ENCODE assay signal across 23 cellular contexts in the genomic region with DNA sequence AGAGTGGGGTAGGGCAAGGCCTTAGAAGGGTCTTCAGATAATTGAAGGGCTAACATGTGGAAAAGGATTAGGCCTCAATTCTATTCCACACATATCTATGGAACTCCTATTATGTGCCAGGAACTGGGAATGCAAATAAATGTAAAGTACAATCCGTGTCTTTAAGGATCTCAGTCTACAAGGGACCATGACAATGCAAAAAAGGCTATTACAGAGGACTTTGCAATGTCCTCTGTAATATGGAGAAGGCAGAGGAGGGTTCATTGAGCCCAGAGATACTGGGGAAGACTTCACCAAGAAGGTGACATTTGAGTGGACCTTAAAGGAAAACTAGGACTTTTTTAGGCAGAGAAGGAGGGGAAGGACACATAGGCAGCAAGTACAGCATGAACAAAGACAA. TPM values are rescaled to one million over a fixed set of nuclear protein-coding genes. Genes with fewer than 3 reads are reported as not detected.
DNase-seq lines count a peak whose midpoint lies in the region; ATAC-seq, FAIRE-seq and TF ChIP-seq lines count a peak whose summit lies in the region.
"Had no signal": no experiment of that assay in that cellular context is flagged by ENCODE, and none has a peak within 500 bp of the region (broad histone marks: within the 10 kb centered on the region; RNA-seq: fewer than 3 reads in every experiment).

No MANE protein-coding gene starts in this region.

- no peak for TF ChIP-seq CTCF in HepG2 (CRISPR knock-in tag; IDR thresholded peaks at IDR 0.05)
- no peak for TF ChIP-seq CTCF in right lobe of liver (IDR thresholded peaks at IDR 0.05)
- TF ChIP-seq CTCF in hepatocyte (IDR thresholded peaks at IDR 0.05; ENCODE audit: poor library complexity), result no peak

- no peaks in the 10 kb centered on the region for H4K20me1 ChIP-seq in HepG2 (ENCODE audit: insufficient read depth, low read length)
- no peaks in the 10 kb centered on the region for H4K20me1 ChIP-seq in hepatocyte (ENCODE audit: insufficient read depth, poor library complexity, severe bottlenecking)

- H3K27me3 ChIP-seq in HepG2 (ENCODE audit: control insufficient read depth in 1 of 2, insufficient read depth in 2 of 2, low read length in 2 of 2), result no peaks in the 10 kb centered on the region
- H3K27me3 ChIP-seq in right lobe of liver, result no peaks in the 10 kb centered on the region
- no peaks in the 10 kb centered on the region for H3K27me3 ChIP-seq in hepatocyte

- POLR2A ChIA-PET in HepG2 (lab: Yijun Ruan, JAX), result no interaction called here

- H3K9me2 ChIP-seq in hepatocyte (replicated peaks; ENCODE audit: insufficient read depth), result no peaks in the 10 kb centered on the region
- H3K9me2 ChIP-seq: SK-N-SH had no signal

- ATAC-seq in HepG2 (no peak), right lobe of liver (no peak), GM19351 (IDR thresholded peaks at IDR 0.05; ENCODE audit: unreplicated experiment) (no peak), HG03159 (IDR thresholded peaks at IDR 0.05; ENCODE audit: unreplicated experiment) (no peak), GM21786 (IDR thresholded peaks at IDR 0.05; ENCODE audit: unreplicated experiment) (no peak)
- ATAC-seq: GM12878, PC-3 had no signal

- no peak for TF ChIP-seq POLR2A in HepG2 (IDR thresholded peaks at IDR 0.05; ENCODE audit: insufficient read depth in 1 of 2, low read depth in 2 of 2, low read length in 2 of 2)
- no peak for TF ChIP-seq POLR2A in right lobe of liver (IDR thresholded peaks at IDR 0.05)

- no peaks in the 10 kb centered on the region for H3K79me2 ChIP-seq in HepG2 (ENCODE audit: insufficient read depth, low read length)
- H3K79me2 ChIP-seq in hepatocyte, result peaks cover 10% of the 10 kb centered on the region

- H2AFZ ChIP-seq in HepG2 (ENCODE audit: low read length) (no peak overlapping the region), hepatocyte (no peak overlapping the region)

- DNase-seq in HepG2 (ENCODE audit: low spot score) (no peak), right lobe of liver (no peak), NCI-H526 treated with DMSO at 0.1 percent for 48 hours (lab: John Stamatoyannopoulos, UW) (peak; percentile 30), hepatocyte (ENCODE audit: low spot score) (no peak), hippocampal formation (lab: John Stamatoyannopoulos, UW) (no peak)
- DNase-seq: 8988T; CD4-positive, alpha-beta T cell; KBM-7; NCI-H1417 treated with DMSO at 0.1 percent for 48 hours; NCI-H1694 treated with DMSO at 0.1 percent for 48 hours; NCI-H2081; NCI-H2227 treated with DMSO at 0.1 percent for 48 hours; NCI-H510A; NCI-H748 treated with DMSO at 0.1 percent for 48 hours; PC-3; SK-N-SH; SW 1271 had no signal

- FAIRE-seq in HepG2 (lab: Jason Lieb, UNC), result no peak
- FAIRE-seq: G401.6, GM12878, H54 had no signal

- CTCF ChIA-PET in HepG2 (lab: Yijun Ruan, JAX; ENCODE audit: low intra/inter-chr PET ratio, low total read pairs), result no interaction called here

- H3K27ac ChIP-seq in HepG2 (ENCODE audit: extremely low read length, insufficient read depth, low read length), result no peak overlapping the region
- no peak overlapping the region for H3K27ac ChIP-seq in right lobe of liver
- peak overlapping the region; percentile 42 for H3K27ac ChIP-seq in hepatocyte

- 29% methylated on average over 1 of the region's 1 CpG for whole genome bisulfite sequencing in HepG2 (ENCODE audit: low lambda C conversion rate)
- 100% methylated on average over 1 of the region's 1 CpG for WGBS in right lobe of liver (ENCODE audit: insufficient coverage, low coverage, low lambda C conversion rate, missing lambda C conversion rate)
- WGBS in hepatocyte (ENCODE audit: low lambda C conversion rate, missing lambda C conversion rate), result 81% methylated on average over 1 of the region's 1 CpG

- TF ChIP-seq EP300 in HepG2 (IDR thresholded peaks at IDR 0.05; ENCODE audit: low read depth in 2 of 2, low read length in 2 of 2), result no peak
- no peak for TF ChIP-seq EP300 in HepG2 (CRISPR knock-in tag; IDR thresholded peaks at IDR 0.05; ENCODE audit: borderline replicate concordance)

- intact Hi-C loops in HepG2 (cut with micrococcal nuclease; ENCODE audit: unreplicated experiment) (loop anchor here (10.0 kb wide), 1 partner anchor 92 kb away; no protein-coding TSS in a partner anchor), right lobe of liver (cut with DNase I) (no loop called here)

- in situ Hi-C loops in HepG2 (cut with HindIII; ENCODE audit: extremely low pct_ligation_motif_present, low pct_unique_long_range_greater_than_20kb), result no loop called here

- H3K36me3 ChIP-seq in HepG2 (replicated peaks in 1 of 2; ENCODE audit: control insufficient read depth in 1 of 2, insufficient read depth in 2 of 2, low read length in 2 of 2), result no peaks in the 10 kb centered on the region
- H3K36me3 ChIP-seq in right lobe of liver, result no peaks in the 10 kb centered on the region
- H3K36me3 ChIP-seq in hepatocyte (replicated peaks; ENCODE audit: insufficient read depth, low read depth), result no peaks in the 10 kb centered on the region

- no peak for TF ChIP-seq RAD21 in HepG2 (CRISPR knock-in tag; IDR thresholded peaks at IDR 0.05)

- H3K9me3 ChIP-seq in HepG2 (ENCODE audit: low read length) (no peaks in the 10 kb centered on the region), right lobe of liver (no peaks in the 10 kb centered on the region), hepatocyte (ENCODE audit: low read depth) (no peaks in the 10 kb centered on the region)
- H3K9me3 ChIP-seq: SK-N-SH had no signal

- no peak overlapping the region for H3K4me3 ChIP-seq in HepG2 (replicated peaks in 1 of 3; ENCODE audit: insufficient read depth in 1 of 3, low read depth in 2 of 3, low read length in 3 of 3)
- H3K4me3 ChIP-seq in right lobe of liver, result no peak overlapping the region
- no peak overlapping the region for H3K4me3 ChIP-seq in hepatocyte
- H3K4me3 ChIP-seq: GM12878 had no signal

- H3K4me2 ChIP-seq in HepG2 (ENCODE audit: low read depth, low read length), result no peak overlapping the region
- no peak overlapping the region for H3K4me2 ChIP-seq in hepatocyte

- peaks cover 43% of the 10 kb centered on the region for H3K4me1 ChIP-seq in HepG2 (ENCODE audit: insufficient read depth, low read length)
- peaks cover 0 to 3% (median 0%) of the 10 kb centered on the region in 4 donors for H3K4me1 ChIP-seq in right lobe of liver
- H3K4me1 ChIP-seq in hepatocyte (ENCODE audit: insufficient read depth), result peaks cover 32% of the 10 kb centered on the region

- no TSS peak for BruUV-seq in HepG2 (replicated peaks; lab: Mats Ljungman, UMichigan)

- H3K9ac ChIP-seq in HepG2 (ENCODE audit: insufficient read depth, low read depth, low read length), result no peak overlapping the region
- H3K9ac ChIP-seq: SK-N-SH had no signal

TF ChIP-seq in HepG2, 621 proteins besides CTCF, POLR2A, EP300 and RAD21:
- TF ChIP-seq ZNF253 (CRISPR knock-in tag; IDR thresholded peaks at IDR 0.05; ENCODE audit: borderline replicate concordance) (no peak), NFE2L2 (IDR thresholded peaks at IDR 0.05; ENCODE audit: low read length) (peak; percentile 80; the same call in 1 of the 2 replicates), ISX (CRISPR knock-in tag; conservative IDR thresholded peaks at IDR 0.05) (no peak), MAFK (conservative IDR thresholded peaks at IDR 0.05 in 1 of 2, IDR thresholded peaks at IDR 0.05 in 1 of 2; ENCODE audit: low read length in 2 of 2) (peak in 1 of 2 experiments; percentile 28; a peak in 1 of 4 replicates)

RNA-seq across cellular contexts. Expression of gene SCMH1, which starts 4.5 kb away (rescaled TPM):
- 35.5 and 41.8 TPM in 2 replicates for total RNA-seq in HepG2 (2016; rRNA removed; fragmentation: Illumina TruSeq; extraction: Trizol)
- 51.7 and 53.7 TPM in 2 replicates for total RNA-seq in HepG2 (2016; cell fraction: cytosol; rRNA removed; fragmentation: Illumina TruSeq; extraction: Trizol; ENCODE audit: low read depth)
- 31.9 and 37.4 TPM in 2 replicates for total RNA-seq in HepG2 (2016; cell fraction: insoluble cytoplasmic fraction; rRNA removed; fragmentation: Illumina TruSeq; extraction: Trizol)
- 75.2 and 75.8 TPM in 2 replicates for total RNA-seq in HepG2 (2016; cell fraction: membrane; rRNA removed; fragmentation: Illumina TruSeq; extraction: Trizol)
- total RNA-seq in HepG2 (2016; cell fraction: nucleus; rRNA removed; fragmentation: Illumina TruSeq; extraction: Trizol), result 42.3 and 50.1 TPM in 2 replicates
- polyA plus RNA-seq in HepG2 (2011; rRNA removed), result 52.6 and 63.5 TPM in 2 replicates
- 35.2 and 35.4 TPM in 2 replicates for polyA plus RNA-seq in HepG2 (2011; cell fraction: cytosol; rRNA removed)
- 95.4 and 97.7 TPM in 2 replicates for polyA plus RNA-seq in HepG2 (2011; cell fraction: nucleus; rRNA removed)
- polyA plus RNA-seq in HepG2 (2012), result 33.2 and 35.5 TPM in 2 replicates
- polyA plus RNA-seq in HepG2 (2016; cell fraction: cytosol; fragmentation: Illumina TruSeq; extraction: Trizol; ENCODE audit: low read depth), result 40.3 and 41.7 TPM in 2 replicates
- polyA plus RNA-seq in HepG2 (2016; cell fraction: insoluble cytoplasmic fraction; fragmentation: Illumina TruSeq; extraction: Trizol; ENCODE audit: low read depth), result 41.7 and 46.8 TPM in 2 replicates
- polyA plus RNA-seq in HepG2 (2016; cell fraction: membrane; fragmentation: Illumina TruSeq; extraction: Trizol; ENCODE audit: low read depth), result 78.2 and 89.1 TPM in 2 replicates
- 74.6 and 86.2 TPM in 2 replicates for polyA plus RNA-seq in HepG2 (2016; cell fraction: nucleus; fragmentation: Illumina TruSeq; extraction: Trizol; ENCODE audit: insufficient read depth, low read depth)
- 44.1 and 74.8 TPM in 2 replicates for polyA minus RNA-seq in HepG2 (2011; rRNA and poly(A)+ RNA removed; ENCODE audit: low replicate concordance)
- 14.4 and 16.0 TPM in 2 replicates for polyA minus RNA-seq in HepG2 (2011; cell fraction: cytosol; rRNA and poly(A)+ RNA removed)
- polyA minus RNA-seq in HepG2 (2011; cell fraction: nucleus; rRNA and poly(A)+ RNA removed), result 46.4 and 64.5 TPM in 2 replicates
- 10 to 100 TPM in 4 of 6 experiments, 1 to 10 TPM in 2; 6.6 to 16.9 (median 13.1) TPM for total RNA-seq in right lobe of liver
- total RNA-seq in hepatocyte, result 42.8 and 52.3 TPM in 2 replicates
- polyA plus RNA-seq in hepatocyte, result 48.1 and 55.9 TPM in 2 replicates
